ENCODE assay signal across 1 cellular context in the genomic region with DNA sequence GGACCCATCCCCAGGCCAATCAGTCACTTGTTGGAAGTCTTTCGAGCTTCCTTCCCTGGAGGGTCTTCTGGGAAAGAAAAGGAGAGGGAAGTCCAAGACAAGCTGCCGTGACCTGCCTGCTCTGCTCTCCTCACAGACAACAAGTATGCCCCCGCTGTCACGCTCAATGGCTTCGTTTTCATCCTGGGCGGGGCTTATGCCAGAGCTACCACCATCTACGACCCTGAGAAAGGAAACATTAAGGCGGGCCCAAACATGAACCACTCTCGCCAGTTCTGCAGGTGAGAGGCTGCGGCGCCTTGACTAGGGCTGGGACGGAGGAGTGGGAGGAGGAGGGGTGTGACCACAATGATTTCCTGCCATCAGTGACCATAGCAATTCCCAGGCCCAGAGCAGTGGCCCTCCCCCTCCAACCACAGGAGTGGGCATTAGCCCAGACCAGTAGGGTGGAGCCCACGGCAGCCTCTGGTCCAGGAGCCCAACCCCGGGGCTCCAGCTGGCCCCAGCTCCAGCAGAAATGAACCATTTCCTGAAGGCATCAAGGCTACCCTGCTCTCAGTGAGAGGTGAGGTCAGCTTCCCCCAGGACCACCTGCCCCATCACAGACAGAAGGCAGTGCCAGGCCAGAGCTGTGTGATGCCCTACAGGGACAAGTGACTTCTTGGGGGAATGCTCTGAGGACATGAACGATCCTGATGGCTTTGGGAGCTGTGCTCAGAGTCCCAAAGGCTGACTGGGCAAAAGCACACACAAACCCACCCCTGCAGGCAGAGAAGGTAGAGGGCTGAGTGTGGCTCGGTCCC.
TF ChIP-seq lines count a peak whose summit lies in the region.

No MANE protein-coding gene starts in this region.

TF ChIP-seq in IMR-90, 13 proteins besides CTCF, POLR2A, EP300 and RAD21:
- TF ChIP-seq FOS (IDR thresholded peaks at IDR 0.05; ENCODE audit: low read depth, low read length), result no peak
- TF ChIP-seq CEBPB (IDR thresholded peaks at IDR 0.05; ENCODE audit: low read depth, low read length), result no peak
- TF ChIP-seq RCOR1 (IDR thresholded peaks at IDR 0.05; ENCODE audit: insufficient replicate concordance, low read length), result no peak
